Comparison of ENCODE assay signal across 9 cellular contexts in genomic region chr11:975824-976223, GRCh38. TPM values are rescaled to one million over a fixed set of nuclear protein-coding genes. Genes with fewer than 3 reads are reported as not detected.
DNase-seq lines count a peak whose midpoint lies in the region; ATAC-seq, FAIRE-seq and TF ChIP-seq lines count a peak whose summit lies in the region.
"Had no signal": no experiment of that assay in that cellular context is flagged by ENCODE, and none has a peak within 500 bp of the region (broad histone marks: within the 10 kb centered on the region; RNA-seq: fewer than 3 reads in every experiment).

No MANE protein-coding gene starts in this region.

- peak; percentile 77 for ATAC-seq in K562
- no peak for ATAC-seq in HG02870 (IDR thresholded peaks at IDR 0.05; ENCODE audit: unreplicated experiment)

- no peak for FAIRE-seq in K562 (lab: Jason Lieb, UNC)
- FAIRE-seq: GM18507 had no signal

- CTCF ChIA-PET in K562 (lab: Yijun Ruan, JAX; ENCODE audit: low intra/inter-chr PET ratio), result no interaction called here

- no peak overlapping the region for H3K4me3 ChIP-seq in BLaER1 treated with 17β-estradiol and CSF1 and Interleukin-3, amounts not matched to agents 10 nM and 100 nM
- no peak overlapping the region for H3K4me3 ChIP-seq in K562
- H3K4me3 ChIP-seq in mesenchymal stem cell (ENCODE audit: insufficient read depth in 1 of 2, low read depth in 1 of 2, low read length in 2 of 2), result no peak overlapping the region

- H3K18ac ChIP-seq in mesenchymal stem cell (ENCODE audit: low read depth in 1 of 2, low read length in 2 of 2), result no peak overlapping the region

- peaks cover 62 to 98% (median 88%) of the 10 kb centered on the region in 11 experiments for H4K20me1 ChIP-seq in BLaER1 treated with 17β-estradiol and CSF1 and Interleukin-3, amounts not matched to agents 10 nM and 100 nM
- H4K20me1 ChIP-seq in K562 (replicated peaks; ENCODE audit: control insufficient read depth, insufficient read depth, low read length), result no peaks in the 10 kb centered on the region

- H3K27ac ChIP-seq in BLaER1 treated with 17β-estradiol and CSF1 and Interleukin-3, amounts not matched to agents 10 nM and 100 nM, result no peak overlapping the region
- H3K27ac ChIP-seq in K562 (ENCODE audit: extremely low read depth, low read depth, low read length) (no peak overlapping the region), mesenchymal stem cell (ENCODE audit: low read length, poor library complexity, severe bottlenecking) (no peak overlapping the region)

- no peak overlapping the region for H2AFZ ChIP-seq in K562 (ENCODE audit: low read depth, low read length)
- H2AFZ ChIP-seq in mesenchymal stem cell (ENCODE audit: low read depth, low read length), result no peak overlapping the region

- H2BK12ac ChIP-seq in mesenchymal stem cell (ENCODE audit: low read length in 2 of 2), result no peak overlapping the region

- no peak for TF ChIP-seq EP300 in K562 (IDR thresholded peaks at IDR 0.05; ENCODE audit: low read length)

- H3K9me1 ChIP-seq in K562 (ENCODE audit: control insufficient read depth, insufficient read depth, low read length), result no peaks in the 10 kb centered on the region

- H3K4me1 ChIP-seq in BLaER1 treated with 17β-estradiol and CSF1 and Interleukin-3, amounts not matched to agents 10 nM and 100 nM, result peaks cover 58 to 89% (median 80%) of the 10 kb centered on the region in 10 experiments
- H3K4me1 ChIP-seq in K562 (replicated peaks in 1 of 2; ENCODE audit: control insufficient read depth in 2 of 2, insufficient read depth in 2 of 2, low read length in 2 of 2) (peaks cover 0 to 39% of the 10 kb centered on the region in 2 experiments; a peak in 2 of 5 replicates), mesenchymal stem cell (ENCODE audit: control insufficient read depth, insufficient read depth, low read depth, low read length) (peaks cover 18% of the 10 kb centered on the region)

- H2BK5ac ChIP-seq in mesenchymal stem cell (ENCODE audit: low read depth, low read length, poor library complexity, severe bottlenecking), result no peak overlapping the region

- DNase-seq in HT1080 (ENCODE audit: low read depth), result peak; percentile 24
- DNase-seq in K562 (ENCODE audit: extremely low read depth in 1 of 4, low spot score in 3 of 4), result peak; percentile 33 to 56 (median 38)
- DNase-seq in mesenchymal stem cell, result peak; percentile 36
- DNase-seq in activated gamma-delta T cell treated with Interleukin-2 at 50 U/mL for 16 hours, result no peak
- DNase-seq in OCI-M2 (lab: John Stamatoyannopoulos, UW; ENCODE audit: unreplicated experiment), result no peak
- DNase-seq in T1000 (lab: John Stamatoyannopoulos, UW), result no peak

- POLR2A ChIA-PET in K562 (lab: Yijun Ruan, JAX), result no interaction called here

- no peak overlapping the region for H3K4ac ChIP-seq in mesenchymal stem cell (ENCODE audit: low read depth in 1 of 2, low read length in 2 of 2)

- no peak overlapping the region for H3K23ac ChIP-seq in mesenchymal stem cell (ENCODE audit: low read length in 2 of 2)

- peaks cover 46% of the 10 kb centered on the region for H3K79me1 ChIP-seq in mesenchymal stem cell (replicated peaks; ENCODE audit: low read length, poor library complexity, severe bottlenecking)

- peak overlapping the region in 9 of 11 experiments; percentile 18 to 84 (median 75); a peak in 17 of 22 replicates for H3K4me2 ChIP-seq in BLaER1 treated with 17β-estradiol and CSF1 and Interleukin-3, amounts not matched to agents 10 nM and 100 nM
- no peak overlapping the region for H3K4me2 ChIP-seq in K562 (ENCODE audit: insufficient read depth, low read length)
- H3K4me2 ChIP-seq in mesenchymal stem cell (ENCODE audit: low read length, poor library complexity, severe bottlenecking), result no peak overlapping the region

- no TSS peak for BruUV-seq in K562 (replicated peaks; lab: Mats Ljungman, UMichigan)

- in situ Hi-C loops in K562 (cut with MboI), result no loop called here

- no peaks in the 10 kb centered on the region for H3K27me3 ChIP-seq in BLaER1 treated with 17β-estradiol and CSF1 and Interleukin-3, amounts not matched to agents 10 nM and 100 nM
- H3K27me3 ChIP-seq in K562 (ENCODE audit: control insufficient read depth in 2 of 2, insufficient read depth in 2 of 2, low read length in 2 of 2) (no peaks in the 10 kb centered on the region), mesenchymal stem cell (ENCODE audit: control insufficient read depth in 1 of 2, insufficient read depth in 1 of 2, low read length in 2 of 2) (no peaks in the 10 kb centered on the region)

- H2AK5ac ChIP-seq in mesenchymal stem cell (ENCODE audit: low read length, severe bottlenecking), result no peak overlapping the region

- no peaks in the 10 kb centered on the region for H3K9me3 ChIP-seq in BLaER1 treated with 17β-estradiol and CSF1 and Interleukin-3, amounts not matched to agents 10 nM and 100 nM (replicated peaks in 1 of 11)
- H3K9me3 ChIP-seq in K562 (replicated peaks; ENCODE audit: control insufficient read depth, insufficient read depth, low read depth, low read length) (no peaks in the 10 kb centered on the region), mesenchymal stem cell (ENCODE audit: control insufficient read depth, low read length) (no peaks in the 10 kb centered on the region)

- 0 out of 22 replicates have a peak overlapping the region, but pooled peaks of 2 of the 11 experiments have one; percentile 2 to 9 for H3K9ac ChIP-seq in BLaER1 treated with 17β-estradiol and CSF1 and Interleukin-3, amounts not matched to agents 10 nM and 100 nM
- H3K9ac ChIP-seq in K562 (ENCODE audit: insufficient read depth in 1 of 2, low read depth in 2 of 2, low read length in 2 of 2) (no peak overlapping the region), mesenchymal stem cell (ENCODE audit: low read length) (no peak overlapping the region)

- peak; percentile 30 to 47 (median 35); a peak in 4 of 6 replicates for TF ChIP-seq CTCF in K562 (IDR thresholded peaks at IDR 0.05 in 2 of 3, conservative IDR thresholded peaks at IDR 0.05 in 1 of 3; ENCODE audit: insufficient read depth in 2 of 3, low read depth in 1 of 3, low read length in 3 of 3)

- H2BK15ac ChIP-seq in mesenchymal stem cell (ENCODE audit: low read depth, poor library complexity, severe bottlenecking), result no peak overlapping the region

- H3K79me2 ChIP-seq in K562 (ENCODE audit: control insufficient read depth, insufficient read depth, low read length), result no peaks in the 10 kb centered on the region

- H4K8ac ChIP-seq in mesenchymal stem cell (ENCODE audit: low read length), result no peak overlapping the region

- WGBS in K562 (ENCODE audit: insufficient coverage, low coverage, missing lambda C conversion rate), result 64% methylated on average over 14 of the region's 15 CpGs
- WGBS in mesenchymal stem cell, result 80% methylated on average over 15 of the region's 15 CpGs

- H3K36me3 ChIP-seq in BLaER1 treated with 17β-estradiol and CSF1 and Interleukin-3, amounts not matched to agents 10 nM and 100 nM, result peaks cover 38 to 96% (median 66%) of the 10 kb centered on the region in 11 experiments
- H3K36me3 ChIP-seq in K562 (ENCODE audit: control insufficient read depth, insufficient read depth, low read length) (peaks cover 47% of the 10 kb centered on the region; the same call in 2 of the 3 replicates), mesenchymal stem cell (ENCODE audit: control insufficient read depth in 1 of 2, insufficient read depth in 2 of 2, low read depth in 1 of 2, low read length in 2 of 2) (peaks cover 57 to 84% of the 10 kb centered on the region in 2 experiments)

- H3K14ac ChIP-seq in mesenchymal stem cell (ENCODE audit: low read length in 2 of 2), result no peak overlapping the region

- intact Hi-C loops in K562 (cut with micrococcal nuclease), result no loop called here

- no peak for TF ChIP-seq POLR2A in K562 (conservative IDR thresholded peaks at IDR 0.05)

- no peak overlapping the region for H2BK120ac ChIP-seq in mesenchymal stem cell (ENCODE audit: low read depth, low read length)

- peak in 1 of 2 experiments; percentile 39; a peak in 2 of 4 replicates for TF ChIP-seq RAD21 in K562 (CRISPR knock-in tag; conservative IDR thresholded peaks at IDR 0.05 in 1 of 2, IDR thresholded peaks at IDR 0.05 in 1 of 2)

- H4K91ac ChIP-seq in mesenchymal stem cell (ENCODE audit: low read length), result no peak overlapping the region

TF ChIP-seq in K562, 482 proteins besides CTCF, POLR2A, EP300 and RAD21:
- TF ChIP-seq KLF13 (tag; IDR thresholded peaks at IDR 0.05; ENCODE audit: borderline replicate concordance, low read depth), result no peak
- TF ChIP-seq ZNF444 (CRISPR knock-in tag; IDR thresholded peaks at IDR 0.05), result no peak
- TF ChIP-seq SMC3 (conservative IDR thresholded peaks at IDR 0.05; ENCODE audit: insufficient read depth, low read depth, low read length), result peak; percentile 43; the same call in 1 of the 2 replicates
TF ChIP-seq in K562: peak in this region for 1.

RNA-seq across cellular contexts. Expression of gene AP2A2, which starts 50.2 kb away (rescaled TPM):
- 19.1 and 24.9 TPM in 2 replicates for total RNA-seq in HT1080 (2014; rRNA removed; shearing (Covaris generic))
- 21.6 and 25.7 TPM in 2 replicates for polyA plus RNA-seq in HT1080 (2015; cell fraction: cytosol; rRNA removed)
- 59.7 and 60.7 TPM in 2 replicates for polyA plus RNA-seq in HT1080 (2015; cell fraction: nucleus; rRNA removed)
- total RNA-seq in K562 (2011; cell fraction: chromatin; rRNA removed; ENCODE audit: low replicate concordance), result 125 and 255 TPM in 2 replicates
- 84.6 and 90.9 TPM in 2 replicates for total RNA-seq in K562 (2011; cell fraction: nucleolus; rRNA removed)
- 84.5 and 112 TPM in 2 replicates for total RNA-seq in K562 (2011; cell fraction: nucleoplasm; rRNA removed)
- total RNA-seq in K562 (2014; rRNA removed), result 8.1 and 11.0 TPM in 2 replicates
- total RNA-seq in K562 (2014; rRNA removed; fragmentation: Illumina TruSeq; extraction: Trizol), result 11.9 and 16.2 TPM in 2 replicates
- total RNA-seq in K562 (2015; rRNA removed; fragmentation: Illumina TruSeq; extraction: Trizol), result 19.8 and 22.8 TPM in 2 replicates
- total RNA-seq in K562 (2021), result 26.2 and 33.3 TPM in 2 replicates
- polyA plus RNA-seq in K562 (2011; rRNA removed), result 27.7 and 30.6 TPM in 2 replicates
- 20.2 and 29.9 TPM in 2 replicates for polyA plus RNA-seq in K562 (2011; cell fraction: cytosol; rRNA removed)
- polyA plus RNA-seq in K562 (2011; cell fraction: nucleus; rRNA removed), result 82.5 and 86.1 TPM in 2 replicates
- 31.2 and 48.0 TPM in 2 replicates for polyA plus RNA-seq in K562 (2012)
- 29.5 and 41.7 TPM in 2 replicates for polyA plus RNA-seq in K562 (2014; fragmentation: Illumina TruSeq; extraction: Trizol)
- 1 to 10 TPM in 1 of 2 experiments, under 1 TPM in 1; 0.69 to 1.3 TPM for polyA plus RNA-seq in K562 (2014; fragmentation: Nextera tagmentation; extraction: Ambion mirVana)
- polyA plus RNA-seq in K562 (2014; rRNA removed), result 15.2 and 16.7 TPM in 2 replicates
- polyA minus RNA-seq in K562 (2011; rRNA and poly(A)+ RNA removed), result 21.8 and 29.8 TPM in 2 replicates
- 76.6 and 78.5 TPM in 2 replicates for polyA minus RNA-seq in K562 (2011; cell fraction: cytosol; rRNA and poly(A)+ RNA removed)
- 26.1 and 39.5 TPM in 2 replicates for polyA minus RNA-seq in K562 (2011; cell fraction: nucleus; rRNA and poly(A)+ RNA removed)
- polyA plus RNA-seq in mesenchymal stem cell (2013, experiment 1 of 2), result 75.8 TPM
- polyA plus RNA-seq in mesenchymal stem cell (2013, experiment 2 of 2), result 83.6 TPM

Comparison
In these comparisons a context has a peak if more than half of its experiments do, and no peak if none do; other contexts are left out.
1. H3K4me2 ChIP-seq: peak in BLaER1 treated with 17β-estradiol and CSF1 and Interleukin-3, amounts not matched to agents 10 nM and 100 nM (9 of 11); none in K562 (single experiment) and mesenchymal stem cell (single experiment).
2. DNase-seq: peak in HT1080 (single experiment), K562 (4 of 4) and mesenchymal stem cell (single experiment); none in activated gamma-delta T cell treated with Interleukin-2 at 50 U/mL for 16 hours (single experiment), OCI-M2 (single experiment) and T1000 (single experiment).